ENCODE assay signal across 8 cellular contexts in the genomic region with DNA sequence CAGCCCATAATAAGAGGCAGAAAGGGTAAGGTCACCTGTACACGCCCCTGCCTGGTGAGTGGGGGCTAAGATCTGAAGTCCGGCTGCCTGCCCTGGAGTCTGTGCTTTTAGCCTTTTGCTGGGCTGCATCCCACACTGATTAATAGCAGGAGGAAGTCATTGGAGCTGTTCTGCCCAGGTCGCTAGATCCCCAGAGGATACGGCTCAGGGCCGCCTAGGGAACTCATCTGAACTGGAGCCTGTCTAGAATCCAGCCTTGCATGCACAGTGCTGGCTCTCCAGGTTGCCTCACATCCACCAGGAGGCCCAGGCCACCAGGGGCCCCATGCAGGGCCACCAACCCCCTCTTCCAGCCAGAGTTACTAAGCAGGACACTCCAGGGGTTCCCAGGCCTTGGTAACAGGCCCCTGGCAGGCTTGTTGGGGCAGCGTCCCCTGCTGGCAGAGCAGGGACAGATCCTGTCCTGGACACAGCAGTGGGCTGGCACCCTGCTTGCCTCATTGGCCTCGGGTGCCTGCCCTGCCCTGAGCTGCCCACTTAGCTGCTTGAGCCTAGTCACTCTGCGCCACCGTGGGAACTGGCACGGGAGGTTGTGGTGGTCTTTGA. TPM values are rescaled to one million over a fixed set of nuclear protein-coding genes. Genes with fewer than 3 reads are reported as not detected.
DNase-seq lines count a peak whose midpoint lies in the region; ATAC-seq and TF ChIP-seq lines count a peak whose summit lies in the region.

No MANE protein-coding gene starts in this region.

- H3K27ac ChIP-seq in RWPE2 (ENCODE audit: poor library complexity, severe bottlenecking) (no peak overlapping the region), left ventricle myocardium inferior (replicated peaks) (no peak overlapping the region), ascending aorta (no peak overlapping the region)

- no peaks in the 10 kb centered on the region for H3K27me3 ChIP-seq in GM06990 (replicated peaks; ENCODE audit: control insufficient read depth, insufficient read depth, low read length)
- H3K27me3 ChIP-seq in RWPE2 (ENCODE audit: insufficient read depth, poor library complexity, severe bottlenecking) = no peaks in the 10 kb centered on the region
- H3K27me3 ChIP-seq in left ventricle myocardium inferior (ENCODE audit: low read depth) = no peaks in the 10 kb centered on the region
- H3K27me3 ChIP-seq in ascending aorta = no peaks in the 10 kb centered on the region

- intact Hi-C loops in left ventricle myocardium inferior (cut with micrococcal nuclease) = no loop called here
- intact Hi-C loops in ascending aorta (cut with DNase I) = no loop called here

- H3K36me3 ChIP-seq in GM06990 (ENCODE audit: control insufficient read depth, insufficient read depth, low read length) = no peaks in the 10 kb centered on the region
- H3K36me3 ChIP-seq in RWPE2 (ENCODE audit: low read depth) = no peaks in the 10 kb centered on the region
- no peaks in the 10 kb centered on the region for H3K36me3 ChIP-seq in left ventricle myocardium inferior
- no peaks in the 10 kb centered on the region for H3K36me3 ChIP-seq in ascending aorta

- no peak overlapping the region for H3K4me3 ChIP-seq in AG09309 (ENCODE audit: control insufficient read depth, low read depth, low read length)
- H3K4me3 ChIP-seq in GM06990 (replicated peaks; ENCODE audit: low read depth, low read length) = no peak overlapping the region
- H3K4me3 ChIP-seq in RWPE2 (ENCODE audit: severe bottlenecking) = no peak overlapping the region
- H3K4me3 ChIP-seq in left ventricle myocardium inferior = no peak overlapping the region
- H3K4me3 ChIP-seq in ascending aorta = no peak overlapping the region

- no peaks in the 10 kb centered on the region for H3K4me1 ChIP-seq in RWPE2 (ENCODE audit: insufficient read depth, poor library complexity, severe bottlenecking)
- no peaks in the 10 kb centered on the region for H3K4me1 ChIP-seq in left ventricle myocardium inferior
- no peaks in the 10 kb centered on the region for H3K4me1 ChIP-seq in ascending aorta

- TF ChIP-seq CTCF in AG09309 (IDR thresholded peaks at IDR 0.05; ENCODE audit: control insufficient read depth, insufficient read depth, low read depth, low read length, missing control alignments) = peak; percentile 51
- peak; percentile 64 for TF ChIP-seq CTCF in GM06990 (IDR thresholded peaks at IDR 0.05; ENCODE audit: insufficient read depth, low read length, poor library complexity, severe bottlenecking)
- TF ChIP-seq CTCF in RWPE2 (IDR thresholded peaks at IDR 0.05; ENCODE audit: poor library complexity, severe bottlenecking) = peak; percentile 44
- TF ChIP-seq CTCF in left ventricle myocardium inferior (IDR thresholded peaks at IDR 0.05; ENCODE audit: borderline replicate concordance) = peak; percentile 50
- TF ChIP-seq CTCF in ascending aorta (IDR thresholded peaks at IDR 0.05) = no peak

- ATAC-seq in RWPE2 (ENCODE audit: low read depth) = peak; percentile 28

- H3K9me3 ChIP-seq in RWPE2 (ENCODE audit: severe bottlenecking) = no peaks in the 10 kb centered on the region
- no peaks in the 10 kb centered on the region for H3K9me3 ChIP-seq in left ventricle myocardium inferior (replicated peaks)
- H3K9me3 ChIP-seq in ascending aorta = no peaks in the 10 kb centered on the region

- no peak for DNase-seq in AG09309 (ENCODE audit: low read depth)
- no peak for DNase-seq in GM06990 (ENCODE audit: extremely low read depth, insufficient read length)
- DNase-seq in RWPE2 (ENCODE audit: low spot score) = peak; percentile 78
- DNase-seq in left ventricle myocardium inferior = no peak
- DNase-seq in ascending aorta (ENCODE audit: low spot score in 2 of 2) = no peak
- no peak for DNase-seq in RKO (ENCODE audit: low spot score)
- no peak for DNase-seq in hippocampal formation (lab: John Stamatoyannopoulos, UW)
- no peak for DNase-seq in activated CD4-positive, alpha-beta T cell treated with anti-CD3 and anti-CD28 coated beads, Interleukin-2, amount 50 U/mL, for 1 hour

RNA-seq across cellular contexts. Expression of gene EFCAB8, which starts 35.3 kb away (rescaled TPM):
- total RNA-seq in left ventricle myocardium inferior = not detected
- not detected for total RNA-seq in ascending aorta

Comparison
In these comparisons a context has a peak if more than half of its experiments do, and no peak if none do; other contexts are left out.
1. CTCF ChIP-seq: peak in AG09309 (single experiment), GM06990 (single experiment), RWPE2 (single experiment) and left ventricle myocardium inferior (single experiment); none in ascending aorta (0 of 3).